In genomic region chr10:89355373-89355772, GRCh38 we compare ENCODE assay signal across 27 cellular contexts. TPM values are rescaled to one million over a fixed set of nuclear protein-coding genes. Genes with fewer than 3 reads are reported as not detected.
DNase-seq lines count a peak whose midpoint lies in the region; ATAC-seq, FAIRE-seq and TF ChIP-seq lines count a peak whose summit lies in the region.
"Had no signal": no experiment of that assay in that cellular context is flagged by ENCODE, and none has a peak within 500 bp of the region (broad histone marks: within the 10 kb centered on the region; RNA-seq: fewer than 3 reads in every experiment).

No MANE protein-coding gene starts in this region.

- H3K79me2 ChIP-seq in K562 (ENCODE audit: control insufficient read depth, insufficient read depth, low read length) = no peaks in the 10 kb centered on the region

- H3K4me2 ChIP-seq in K562 (ENCODE audit: insufficient read depth, low read length) = no peak overlapping the region
- no peak overlapping the region for H3K4me2 ChIP-seq in mesenchymal stem cell (ENCODE audit: low read length, poor library complexity, severe bottlenecking)

- H3K27me3 ChIP-seq in K562 (ENCODE audit: control insufficient read depth in 2 of 2, insufficient read depth in 2 of 2, low read length in 2 of 2) = no peaks in the 10 kb centered on the region
- H3K27me3 ChIP-seq in mesenchymal stem cell (ENCODE audit: control insufficient read depth in 1 of 2, insufficient read depth in 1 of 2, low read length in 2 of 2) = no peaks in the 10 kb centered on the region
- H3K27me3 ChIP-seq: dorsolateral prefrontal cortex, pancreas, vagina had no signal

- in situ Hi-C loops in K562 (cut with MboI) = no loop called here

- no peaks in the 10 kb centered on the region for H3K9me1 ChIP-seq in K562 (ENCODE audit: control insufficient read depth, insufficient read depth, low read length)

- TF ChIP-seq EP300 in K562 (IDR thresholded peaks at IDR 0.05; ENCODE audit: low read length) = no peak

- TF ChIP-seq CTCF in K562 (IDR thresholded peaks at IDR 0.05 in 2 of 3, conservative IDR thresholded peaks at IDR 0.05 in 1 of 3; ENCODE audit: insufficient read depth in 2 of 3, low read depth in 1 of 3, low read length in 3 of 3) = no peak

- no peak overlapping the region for H3K23ac ChIP-seq in mesenchymal stem cell (ENCODE audit: low read length in 2 of 2)

- no peak overlapping the region for H4K8ac ChIP-seq in mesenchymal stem cell (ENCODE audit: low read length)

- H2BK120ac ChIP-seq in mesenchymal stem cell (ENCODE audit: low read depth, low read length) = no peak overlapping the region

- peak; percentile 38; the same call in 2 of the 3 replicates for ATAC-seq in K562
- no peak for ATAC-seq in HG03039 (IDR thresholded peaks at IDR 0.05; ENCODE audit: unreplicated experiment)
- ATAC-seq: pancreas, WTC11 had no signal

- H3K4me3 ChIP-seq in K562 (no peak overlapping the region), mesenchymal stem cell (ENCODE audit: insufficient read depth in 1 of 2, low read depth in 1 of 2, low read length in 2 of 2) (no peak overlapping the region)
- H3K4me3 ChIP-seq: dorsolateral prefrontal cortex, lung, pancreas, vagina had no signal

- no peaks in the 10 kb centered on the region for H3K79me1 ChIP-seq in mesenchymal stem cell (replicated peaks; ENCODE audit: low read length, poor library complexity, severe bottlenecking)

- TF ChIP-seq RAD21 in K562 (CRISPR knock-in tag; conservative IDR thresholded peaks at IDR 0.05 in 1 of 2, IDR thresholded peaks at IDR 0.05 in 1 of 2) = peak in 1 of 2 experiments; percentile 9; a peak in 1 of 4 replicates

- H4K91ac ChIP-seq in mesenchymal stem cell (ENCODE audit: low read length) = no peak overlapping the region

- FAIRE-seq in K562 (lab: Jason Lieb, UNC) = no peak
- FAIRE-seq: islet of Langerhans, pancreas had no signal

- H2BK15ac ChIP-seq in mesenchymal stem cell (ENCODE audit: low read depth, poor library complexity, severe bottlenecking) = no peak overlapping the region

- H2BK12ac ChIP-seq in mesenchymal stem cell (ENCODE audit: low read length in 2 of 2) = no peak overlapping the region

- H3K9me3 ChIP-seq in K562 (replicated peaks; ENCODE audit: control insufficient read depth, insufficient read depth, low read depth, low read length) = no peaks in the 10 kb centered on the region; the same call in 1 of the 2 replicates
- H3K9me3 ChIP-seq in mesenchymal stem cell (ENCODE audit: control insufficient read depth, low read length) = no peaks in the 10 kb centered on the region
- H3K9me3 ChIP-seq: pancreas, vagina had no signal

- TF ChIP-seq POLR2A in K562 (conservative IDR thresholded peaks at IDR 0.05) = no peak

- no peaks in the 10 kb centered on the region for H4K20me1 ChIP-seq in K562 (replicated peaks; ENCODE audit: control insufficient read depth, insufficient read depth, low read length)

- no peak overlapping the region for H2BK5ac ChIP-seq in mesenchymal stem cell (ENCODE audit: low read depth, low read length, poor library complexity, severe bottlenecking)

- 17% methylated on average over 1 of the region's 1 CpG for WGBS in K562 (ENCODE audit: insufficient coverage, low coverage, missing lambda C conversion rate)
- WGBS in mesenchymal stem cell = no CpG with 5 or more reads among the region's 1 CpG

- H3K18ac ChIP-seq in mesenchymal stem cell (ENCODE audit: low read depth in 1 of 2, low read length in 2 of 2) = no peak overlapping the region

- H3K14ac ChIP-seq in mesenchymal stem cell (ENCODE audit: low read length in 2 of 2) = no peak overlapping the region

- H3K4ac ChIP-seq in mesenchymal stem cell (ENCODE audit: low read depth in 1 of 2, low read length in 2 of 2) = no peak overlapping the region

- H2AFZ ChIP-seq in K562 (ENCODE audit: low read depth, low read length) = no peak overlapping the region
- H2AFZ ChIP-seq in mesenchymal stem cell (ENCODE audit: low read depth, low read length) = no peak overlapping the region

- H3K27ac ChIP-seq in K562 (ENCODE audit: extremely low read depth, low read depth, low read length) = no peak overlapping the region
- H3K27ac ChIP-seq in mesenchymal stem cell (ENCODE audit: low read length, poor library complexity, severe bottlenecking) = no peak overlapping the region
- H3K27ac ChIP-seq: dorsolateral prefrontal cortex, pancreas, vagina had no signal

- CTCF ChIA-PET in K562 (lab: Yijun Ruan, JAX; ENCODE audit: low intra/inter-chr PET ratio) = no interaction called here

- no TSS peak for BruUV-seq in K562 (replicated peaks; lab: Mats Ljungman, UMichigan)

- DNase-seq in GM04504 (ENCODE audit: low read depth) = peak; percentile 56
- peak; percentile 66 for DNase-seq in LHCN-M2 (ENCODE audit: low read depth)
- DNase-seq in K562 (ENCODE audit: extremely low read depth in 1 of 4, low spot score in 3 of 4) = peak in 1 of 4 experiments; percentile 35
- DNase-seq in mesenchymal stem cell = peak; percentile 40
- no peak for DNase-seq in NCI-H2029 treated with DMSO at 0.1 percent for 48 hours (lab: John Stamatoyannopoulos, UW)
- DNase-seq in OCI-M1 (lab: John Stamatoyannopoulos, UW) = no peak
- DNase-seq: activated naive CD8-positive, alpha-beta T cell treated with anti-CD3 and anti-CD28 coated beads for 36 hours; Calu3; dorsolateral prefrontal cortex; GF-D8; NCI-H1092; NCI-H2081 treated with DMSO at 0.1 percent for 48 hours; NCI-H524; pancreas; SIG-M5; stimulated activated CD4-positive, alpha-beta T cell treated with anti-CD3 and anti-CD28 coated beads, Interleukin-2, amount 100 ng/mL, for 48 hours; substantia nigra had no signal

- H3K9ac ChIP-seq in K562 (ENCODE audit: insufficient read depth in 1 of 2, low read depth in 2 of 2, low read length in 2 of 2) = no peak overlapping the region
- H3K9ac ChIP-seq in mesenchymal stem cell (ENCODE audit: low read length) = no peak overlapping the region

- intact Hi-C loops in K562 (cut with micrococcal nuclease) = no loop called here

- POLR2A ChIA-PET in K562 (lab: Yijun Ruan, JAX) = interaction anchor here (0.6 kb wide), 1 partner anchor 14 kb away, joined by 3 read pairs; no protein-coding TSS in a partner anchor

- H2AK5ac ChIP-seq in mesenchymal stem cell (ENCODE audit: low read length, severe bottlenecking) = no peak overlapping the region

- H3K36me3 ChIP-seq in K562 (ENCODE audit: control insufficient read depth, insufficient read depth, low read length) = no peaks in the 10 kb centered on the region
- no peaks in the 10 kb centered on the region for H3K36me3 ChIP-seq in mesenchymal stem cell (ENCODE audit: control insufficient read depth in 1 of 2, insufficient read depth in 2 of 2, low read depth in 1 of 2, low read length in 2 of 2)
- H3K36me3 ChIP-seq: pancreas, vagina had no signal

- H3K4me1 ChIP-seq in K562 (replicated peaks in 1 of 2; ENCODE audit: control insufficient read depth in 2 of 2, insufficient read depth in 2 of 2, low read length in 2 of 2) = peaks cover 5 to 29% of the 10 kb centered on the region in 2 experiments; a peak in 4 of 5 replicates
- H3K4me1 ChIP-seq in mesenchymal stem cell (ENCODE audit: control insufficient read depth, insufficient read depth, low read depth, low read length) = peaks cover 6% of the 10 kb centered on the region

RNA-seq across cellular contexts. Expression of gene IFIT1B, which starts 22.5 kb away (rescaled TPM):
- total RNA-seq in LHCN-M2 (2014; rRNA removed) (not detected in 2 replicates), K562 (2014; rRNA removed) (not detected in 2 replicates), K562 (2014; rRNA removed; fragmentation: Illumina TruSeq; extraction: Trizol) (not detected in 2 replicates), K562 (2015; rRNA removed; fragmentation: Illumina TruSeq; extraction: Trizol) (not detected in 2 replicates), K562 (2021) (not detected in 2 replicates)
- polyA plus RNA-seq in LHCN-M2 (2012) = not detected
- total RNA-seq in K562 (2011; cell fraction: chromatin; rRNA removed; ENCODE audit: low replicate concordance) = not detected in 2 replicates
- not detected in 2 replicates for total RNA-seq in K562 (2011; cell fraction: nucleolus; rRNA removed)
- not detected in 2 replicates for total RNA-seq in K562 (2011; cell fraction: nucleoplasm; rRNA removed)
- polyA plus RNA-seq in K562 (2011; rRNA removed) (not detected in 2 replicates), K562 (2014; fragmentation: Illumina TruSeq; extraction: Trizol) (not detected in 2 replicates), K562 (2014; fragmentation: Nextera tagmentation; extraction: Ambion mirVana) (not detected), K562 (2014; rRNA removed) (not detected in 2 replicates)
- polyA plus RNA-seq in K562 (2011; cell fraction: cytosol; rRNA removed) = not detected in 2 replicates
- not detected in 2 replicates for polyA plus RNA-seq in K562 (2011; cell fraction: nucleus; rRNA removed)
- polyA plus RNA-seq in K562 (2012) = not detected in 2 replicates
- not detected in 2 replicates for polyA minus RNA-seq in K562 (2011; rRNA and poly(A)+ RNA removed)
- polyA minus RNA-seq in K562 (2011; cell fraction: cytosol; rRNA and poly(A)+ RNA removed) = not detected in 2 replicates
- not detected in 2 replicates for polyA minus RNA-seq in K562 (2011; cell fraction: nucleus; rRNA and poly(A)+ RNA removed)
- 0.03 TPM for polyA plus RNA-seq in mesenchymal stem cell (2013, experiment 1 of 2)
- polyA plus RNA-seq in mesenchymal stem cell (2013, experiment 2 of 2) = not detected
- total RNA-seq: activated naive CD8-positive, alpha-beta T cell treated with anti-CD3 and anti-CD28 coated beads for 36 hours; activated T-helper 1 cell treated with anti-CD3 and anti-CD28 coated beads, Interleukin-12 subunit alpha, Interleukin-12 subunit beta, Interleukin-2, Interleukin-4 antibody, amounts not matched to agents 30 ng/mL and 10 ng/mL and 1 ng/mL, durations not matched to agents 14 hours and 24 hours and 36 hours; Calu3; myocyte; pancreas; T-helper 2 cell treated with Interferon-gamma antibody and Interleukin-4, amounts not matched to agents 100 ng/mL and 5 ng/mL, for 36 hours; vagina; WTC11 had no signal
- polyA plus RNA-seq: BJ, esophagus, lung had no signal

RNA-seq across cellular contexts. Expression of gene IFIT3, which starts 27.6 kb away (rescaled TPM):
- total RNA-seq in LHCN-M2 (2014; rRNA removed) (15.6 and 32.0 TPM in 2 replicates), K562 (2014; rRNA removed) (0.59 and 1.0 TPM in 2 replicates), K562 (2014; rRNA removed; fragmentation: Illumina TruSeq; extraction: Trizol) (1.2 and 1.4 TPM in 2 replicates), K562 (2015; rRNA removed; fragmentation: Illumina TruSeq; extraction: Trizol) (1.7 and 2.2 TPM in 2 replicates), K562 (2021) (0.69 TPM in 2 replicates)
- 7.3 TPM for polyA plus RNA-seq in LHCN-M2 (2012)
- 0.14 and 0.16 TPM in 2 replicates for total RNA-seq in K562 (2011; cell fraction: chromatin; rRNA removed; ENCODE audit: low replicate concordance)
- 0.13 and 0.17 TPM in 2 replicates for total RNA-seq in K562 (2011; cell fraction: nucleolus; rRNA removed)
- total RNA-seq in K562 (2011; cell fraction: nucleoplasm; rRNA removed) = 0.22 TPM in 1 of 2 replicates, not detected in the other
- polyA plus RNA-seq in K562 (2011; rRNA removed) (0.35 and 0.55 TPM in 2 replicates), K562 (2014; fragmentation: Illumina TruSeq; extraction: Trizol) (0.84 and 1.1 TPM in 2 replicates), K562 (2014; fragmentation: Nextera tagmentation; extraction: Ambion mirVana) (under 1 TPM; 0.23 to 0.83 TPM), K562 (2014; rRNA removed) (0.58 and 0.77 TPM in 2 replicates)
- polyA plus RNA-seq in K562 (2011; cell fraction: cytosol; rRNA removed) = 0.07 and 0.25 TPM in 2 replicates
- polyA plus RNA-seq in K562 (2011; cell fraction: nucleus; rRNA removed) = 0.08 TPM in 1 of 2 replicates, not detected in the other
- polyA plus RNA-seq in K562 (2012) = 1.4 and 3.3 TPM in 2 replicates
- polyA minus RNA-seq in K562 (2011; rRNA and poly(A)+ RNA removed) = 0.21 and 0.84 TPM in 2 replicates
- not detected in 2 replicates for polyA minus RNA-seq in K562 (2011; cell fraction: cytosol; rRNA and poly(A)+ RNA removed)
- polyA minus RNA-seq in K562 (2011; cell fraction: nucleus; rRNA and poly(A)+ RNA removed) = 0.13 and 0.22 TPM in 2 replicates
- 29.1 TPM for polyA plus RNA-seq in mesenchymal stem cell (2013, experiment 1 of 2)
- polyA plus RNA-seq in mesenchymal stem cell (2013, experiment 2 of 2) = 30.3 TPM

RNA-seq across cellular contexts. Expression of gene IFIT1, which starts 37.0 kb away (rescaled TPM):
- total RNA-seq in LHCN-M2 (2014; rRNA removed) (33.3 and 70.9 TPM in 2 replicates), K562 (2014; rRNA removed) (0.09 TPM in 1 of 2 replicates, not detected in the other), K562 (2014; rRNA removed; fragmentation: Illumina TruSeq; extraction: Trizol) (0.13 and 0.18 TPM in 2 replicates), K562 (2015; rRNA removed; fragmentation: Illumina TruSeq; extraction: Trizol) (0.23 and 0.40 TPM in 2 replicates), K562 (2021) (0.09 and 0.25 TPM in 2 replicates)
- 7.0 TPM for polyA plus RNA-seq in LHCN-M2 (2012)
- total RNA-seq in K562 (2011; cell fraction: chromatin; rRNA removed; ENCODE audit: low replicate concordance) = not detected in 2 replicates
- not detected in 2 replicates for total RNA-seq in K562 (2011; cell fraction: nucleolus; rRNA removed)
- total RNA-seq in K562 (2011; cell fraction: nucleoplasm; rRNA removed) = not detected in 2 replicates
- polyA plus RNA-seq in K562 (2011; rRNA removed) (0.06 and 0.07 TPM in 2 replicates), K562 (2014; fragmentation: Illumina TruSeq; extraction: Trizol) (0.10 and 0.18 TPM in 2 replicates), K562 (2014; fragmentation: Nextera tagmentation; extraction: Ambion mirVana) (under 1 TPM; 0.18 TPM), K562 (2014; rRNA removed) (0.03 TPM in 1 of 2 replicates, not detected in the other)
- polyA plus RNA-seq in K562 (2011; cell fraction: cytosol; rRNA removed) = 0.04 TPM in 1 of 2 replicates, not detected in the other
- polyA plus RNA-seq in K562 (2011; cell fraction: nucleus; rRNA removed) = not detected in 2 replicates
- 0.08 and 0.14 TPM in 2 replicates for polyA plus RNA-seq in K562 (2012)
- 0.09 TPM in 1 of 2 replicates, not detected in the other for polyA minus RNA-seq in K562 (2011; rRNA and poly(A)+ RNA removed)
- polyA minus RNA-seq in K562 (2011; cell fraction: cytosol; rRNA and poly(A)+ RNA removed) = not detected in 2 replicates
- not detected in 2 replicates for polyA minus RNA-seq in K562 (2011; cell fraction: nucleus; rRNA and poly(A)+ RNA removed)
- polyA plus RNA-seq in mesenchymal stem cell (2013, experiment 1 of 2) = 26.8 TPM
- polyA plus RNA-seq in mesenchymal stem cell (2013, experiment 2 of 2) = 26.9 TPM

RNA-seq across cellular contexts. Expression of gene IFIT2, which starts 53.5 kb away (rescaled TPM):
- total RNA-seq in LHCN-M2 (2014; rRNA removed) (3.9 and 9.0 TPM in 2 replicates), K562 (2014; rRNA removed) (0.09 TPM in 1 of 2 replicates, not detected in the other), K562 (2014; rRNA removed; fragmentation: Illumina TruSeq; extraction: Trizol) (0.10 and 0.18 TPM in 2 replicates), K562 (2015; rRNA removed; fragmentation: Illumina TruSeq; extraction: Trizol) (0.25 and 0.26 TPM in 2 replicates), K562 (2021) (0.11 TPM in 2 replicates)
- polyA plus RNA-seq in LHCN-M2 (2012) = 1.6 TPM
- not detected in 2 replicates for total RNA-seq in K562 (2011; cell fraction: chromatin; rRNA removed; ENCODE audit: low replicate concordance)
- not detected in 2 replicates for total RNA-seq in K562 (2011; cell fraction: nucleolus; rRNA removed)
- not detected in 2 replicates for total RNA-seq in K562 (2011; cell fraction: nucleoplasm; rRNA removed)
- polyA plus RNA-seq in K562 (2011; rRNA removed) (0.03 TPM in 1 of 2 replicates, not detected in the other), K562 (2014; fragmentation: Illumina TruSeq; extraction: Trizol) (0.03 and 0.08 TPM in 2 replicates), K562 (2014; fragmentation: Nextera tagmentation; extraction: Ambion mirVana) (under 1 TPM; 0.08 to 0.14 TPM), K562 (2014; rRNA removed) (0.09 TPM in 1 of 2 replicates, not detected in the other)
- polyA plus RNA-seq in K562 (2011; cell fraction: cytosol; rRNA removed) = 0.01 TPM in 1 of 2 replicates, not detected in the other
- not detected in 2 replicates for polyA plus RNA-seq in K562 (2011; cell fraction: nucleus; rRNA removed)
- 0.10 and 0.30 TPM in 2 replicates for polyA plus RNA-seq in K562 (2012)
- 0.11 TPM in 1 of 2 replicates, not detected in the other for polyA minus RNA-seq in K562 (2011; rRNA and poly(A)+ RNA removed)
- not detected in 2 replicates for polyA minus RNA-seq in K562 (2011; cell fraction: cytosol; rRNA and poly(A)+ RNA removed)
- 0.11 TPM in 1 of 2 replicates, not detected in the other for polyA minus RNA-seq in K562 (2011; cell fraction: nucleus; rRNA and poly(A)+ RNA removed)
- polyA plus RNA-seq in mesenchymal stem cell (2013, experiment 1 of 2) = 4.6 TPM
- 4.7 TPM for polyA plus RNA-seq in mesenchymal stem cell (2013, experiment 2 of 2)

RNA-seq across cellular contexts. Expression of gene IFIT5, which starts 59.0 kb away (rescaled TPM):
- total RNA-seq in LHCN-M2 (2014; rRNA removed) (32.1 and 40.5 TPM in 2 replicates), K562 (2014; rRNA removed) (0.05 TPM in 1 of 2 replicates, not detected in the other), K562 (2014; rRNA removed; fragmentation: Illumina TruSeq; extraction: Trizol) (not detected in 2 replicates), K562 (2015; rRNA removed; fragmentation: Illumina TruSeq; extraction: Trizol) (not detected in 2 replicates), K562 (2021) (0.07 and 0.11 TPM in 2 replicates)
- 7.6 TPM for polyA plus RNA-seq in LHCN-M2 (2012)
- total RNA-seq in K562 (2011; cell fraction: chromatin; rRNA removed; ENCODE audit: low replicate concordance) = not detected in 2 replicates
- not detected in 2 replicates for total RNA-seq in K562 (2011; cell fraction: nucleolus; rRNA removed)
- total RNA-seq in K562 (2011; cell fraction: nucleoplasm; rRNA removed) = not detected in 2 replicates
- polyA plus RNA-seq in K562 (2011; rRNA removed) (not detected in 2 replicates), K562 (2014; fragmentation: Illumina TruSeq; extraction: Trizol) (not detected in 2 replicates), K562 (2014; fragmentation: Nextera tagmentation; extraction: Ambion mirVana) (under 1 TPM; 0.04 to 0.11 TPM), K562 (2014; rRNA removed) (not detected in 2 replicates)
- polyA plus RNA-seq in K562 (2011; cell fraction: cytosol; rRNA removed) = not detected in 2 replicates
- polyA plus RNA-seq in K562 (2011; cell fraction: nucleus; rRNA removed) = not detected in 2 replicates
- polyA plus RNA-seq in K562 (2012) = 0.01 and 0.03 TPM in 2 replicates
- not detected in 2 replicates for polyA minus RNA-seq in K562 (2011; rRNA and poly(A)+ RNA removed)
- polyA minus RNA-seq in K562 (2011; cell fraction: cytosol; rRNA and poly(A)+ RNA removed) = not detected in 2 replicates
- not detected in 2 replicates for polyA minus RNA-seq in K562 (2011; cell fraction: nucleus; rRNA and poly(A)+ RNA removed)
- 16.7 TPM for polyA plus RNA-seq in mesenchymal stem cell (2013, experiment 1 of 2)
- polyA plus RNA-seq in mesenchymal stem cell (2013, experiment 2 of 2) = 17.1 TPM

Comparison
In these comparisons a context has a peak if more than half of its experiments do, and no peak if none do; other contexts are left out.
1. DNase-seq: peak in GM04504 (single experiment), LHCN-M2 (single experiment) and mesenchymal stem cell (single experiment); none in NCI-H2029 treated with DMSO at 0.1 percent for 48 hours (single experiment) and OCI-M1 (single experiment).
2. RNA of gene IFIT1, which starts 37.0 kb away (total RNA-seq): 33.3 to 70.9 TPM in LHCN-M2; 0.09 to 0.40 TPM in K562; every median in the first group is over 10 times any median in the second.